ENCODE assay signal across 20 cellular contexts in genomic region chr15:91553455-91553854, GRCh38.
DNase-seq lines count a peak whose midpoint lies in the region; ATAC-seq and TF ChIP-seq lines count a peak whose summit lies in the region.
"Had no signal": no experiment of that assay in that cellular context is flagged by ENCODE, and none has a peak within 500 bp of the region (broad histone marks: within the 10 kb centered on the region; RNA-seq: fewer than 3 reads in every experiment).

No MANE protein-coding gene starts in this region.

- peaks cover 9% of the 10 kb centered on the region; the same call in 2 of the 3 replicates for H3K4me1 Mint-ChIP-seq in GM23338
- H3K4me1 Mint-ChIP-seq: B cell had no signal

- H3K4me2 ChIP-seq in GM23338, result no peak overlapping the region

- H2AFZ ChIP-seq in GM23338, result no peak overlapping the region

- H3K27ac Mint-ChIP-seq in GM23338, result no peak overlapping the region
- H3K27ac Mint-ChIP-seq: B cell; natural killer cell treated with Interleukin-12 subunit alpha and Interleukin-12 subunit beta and Interleukin-15 and Interleukin-18, amount 100 ng/mL, for 72 hours; T-helper 1 cell treated with Interleukin-12 subunit alpha and Interleukin-12 subunit beta and Interleukin-4 antibody, amounts not matched to agents 30 μg/mL and 1 μg/mL, for 36 hours had no signal

- H3K79me2 ChIP-seq in GM23338 (replicated peaks; ENCODE audit: insufficient read depth), result no peaks in the 10 kb centered on the region

- no peaks in the 10 kb centered on the region for H3K9me3 ChIP-seq in lower lobe of right lung
- H3K9me3 ChIP-seq: esophagus squamous epithelium, psoas muscle, stomach had no signal

- H3K36me3 ChIP-seq in lower lobe of right lung (no peaks in the 10 kb centered on the region), GM23338 (ENCODE audit: insufficient read depth) (no peaks in the 10 kb centered on the region)
- H3K36me3 ChIP-seq: esophagus squamous epithelium, stomach had no signal

- ATAC-seq in lower lobe of right lung (peak; percentile 72 to 77), GM23338 (no peak), GM19452 (IDR thresholded peaks at IDR 0.05; ENCODE audit: unreplicated experiment) (no peak)
- ATAC-seq: natural killer cell treated with Interleukin-12 subunit alpha and Interleukin-12 subunit beta and Interleukin-15 and Interleukin-18, amount 100 ng/mL, for 72 hours; psoas muscle had no signal

- no peak overlapping the region for H3K4me3 ChIP-seq in lower lobe of right lung
- no peak overlapping the region for H3K4me3 ChIP-seq in GM23338
- H3K4me3 ChIP-seq: esophagus squamous epithelium, psoas muscle, skin epidermis, stomach had no signal

- no peaks in the 10 kb centered on the region for H3F3A ChIP-seq in GM23338 (replicated peaks; ENCODE audit: low read depth)

- intact Hi-C loops in lower lobe of right lung (cut with DNase I), result no loop called here

- H3K4me1 ChIP-seq in lower lobe of right lung (no peaks in the 10 kb centered on the region), GM23338 (ENCODE audit: insufficient read depth) (no peaks in the 10 kb centered on the region)
- H3K4me1 ChIP-seq: esophagus squamous epithelium, psoas muscle, stomach had no signal

- DNase-seq in NCI-H2227 treated with DMSO at 0.1 percent for 48 hours (lab: John Stamatoyannopoulos, UW) (peak; percentile 73), NCI-H2227 (lab: John Stamatoyannopoulos, UW; ENCODE audit: unreplicated experiment) (no peak), NCI-H1694 (lab: John Stamatoyannopoulos, UW) (peak; percentile 79), NCI-H345 treated with DMSO at 0.1 percent for 48 hours (lab: John Stamatoyannopoulos, UW; ENCODE audit: unreplicated experiment) (peak; percentile 79), lower lobe of right lung (no peak), GM23338 (ENCODE audit: low spot score) (no peak), inferior parietal cortex (ENCODE audit: extremely low spot score) (no peak)
- DNase-seq: activated CD8-positive, alpha-beta memory T cell treated with anti-CD3 and anti-CD28 coated beads, Interleukin-2, amount 50 U/mL, for 48 hours; activated gamma-delta T cell; amniotic stem cell; esophagus squamous epithelium; H9; psoas muscle; stimulated activated CD4-positive, alpha-beta T cell treated with anti-CD3 and anti-CD28 coated beads, Interleukin-4, amount 100 ng/mL, for 1 hour; stomach had no signal

- H3K9me3 Mint-ChIP-seq in GM23338, result no peaks in the 10 kb centered on the region
- H3K9me3 Mint-ChIP-seq: H9; natural killer cell treated with Interleukin-12 subunit alpha and Interleukin-12 subunit beta and Interleukin-15 and Interleukin-18, amount 100 ng/mL, for 72 hours; T-helper 1 cell treated with Interleukin-12 subunit alpha and Interleukin-12 subunit beta and Interleukin-4 antibody, amounts not matched to agents 30 μg/mL and 1 μg/mL, for 36 hours had no signal

- H3K27ac ChIP-seq in lower lobe of right lung (no peak overlapping the region), GM23338 (ENCODE audit: low read depth) (no peak overlapping the region)
- H3K27ac ChIP-seq: esophagus squamous epithelium, psoas muscle, skin epidermis, stomach had no signal

- no peaks in the 10 kb centered on the region for H3K27me3 ChIP-seq in lower lobe of right lung (ENCODE audit: low read depth)
- H3K27me3 ChIP-seq in GM23338 (ENCODE audit: insufficient read depth), result no peaks in the 10 kb centered on the region
- H3K27me3 ChIP-seq: esophagus squamous epithelium, stomach had no signal

- H3K36me3 Mint-ChIP-seq in GM23338 (ENCODE audit: low read depth), result no peaks in the 10 kb centered on the region; the same call in 2 of the 3 replicates
- H3K36me3 Mint-ChIP-seq: natural killer cell treated with Interleukin-12 subunit alpha and Interleukin-12 subunit beta and Interleukin-15 and Interleukin-18, amount 100 ng/mL, for 72 hours had no signal

- no peak overlapping the region for H3K4me3 Mint-ChIP-seq in GM23338
- H3K4me3 Mint-ChIP-seq: B cell; H9; natural killer cell treated with Interleukin-12 subunit alpha and Interleukin-12 subunit beta and Interleukin-15 and Interleukin-18, amount 100 ng/mL, for 72 hours; T-helper 1 cell treated with Interleukin-12 subunit alpha and Interleukin-12 subunit beta and Interleukin-4 antibody, amounts not matched to agents 30 μg/mL and 1 μg/mL, for 36 hours had no signal

- H3K27me3 Mint-ChIP-seq in GM23338 (ENCODE audit: insufficient read depth, low read depth, poor library complexity), result peaks cover 4% of the 10 kb centered on the region
- H3K27me3 Mint-ChIP-seq: B cell had no signal

- H4K20me1 ChIP-seq in GM23338 (replicated peaks; ENCODE audit: insufficient read depth), result no peaks in the 10 kb centered on the region

- no peak for TF ChIP-seq CTCF in lower lobe of right lung (IDR thresholded peaks at IDR 0.05)
- TF ChIP-seq CTCF in GM23338 (conservative IDR thresholded peaks at IDR 0.05; ENCODE audit: low read depth in 2 of 2), result no peak

- H3K9me2 ChIP-seq in GM23338 (ENCODE audit: insufficient read depth), result peaks cover 17% of the 10 kb centered on the region; the same call in 1 of the 2 replicates

TF ChIP-seq in GM23338, 12 proteins besides CTCF, POLR2A, EP300 and RAD21:
- no peak for TF ChIP-seq EZH2phosphoT487 (IDR thresholded peaks at IDR 0.05; ENCODE audit: unreplicated experiment)
- no peak for TF ChIP-seq POLR2AphosphoS5 (IDR thresholded peaks at IDR 0.05; ENCODE audit: low read depth)
- no peak for TF ChIP-seq EZH2 (IDR thresholded peaks at IDR 0.05; ENCODE audit: low read depth, unreplicated experiment)
- no peak for TF ChIP-seq ZNF331 (CRISPR knock-in tag; IDR thresholded peaks at IDR 0.05; ENCODE audit: low read depth)
- no peak for TF ChIP-seq ZNF114 (CRISPR knock-in tag; IDR thresholded peaks at IDR 0.05)
- TF ChIP-seq NANOG (IDR thresholded peaks at IDR 0.05; ENCODE audit: borderline replicate concordance), result no peak
- TF ChIP-seq CREB1 (CRISPR knock-in tag; IDR thresholded peaks at IDR 0.05; ENCODE audit: low read depth), result no peak
- TF ChIP-seq ZNF462 (CRISPR knock-in tag; IDR thresholded peaks at IDR 0.05), result no peak

Comparison
In these comparisons a context has a peak if more than half of its experiments do, and no peak if none do; other contexts are left out.
1. DNase-seq: peak in NCI-H2227 treated with DMSO at 0.1 percent for 48 hours (single experiment), NCI-H1694 (single experiment) and NCI-H345 treated with DMSO at 0.1 percent for 48 hours (single experiment); none in NCI-H2227 (single experiment), lower lobe of right lung (single experiment), GM23338 (single experiment) and inferior parietal cortex (single experiment).
2. ATAC-seq: peak in lower lobe of right lung (2 of 2); none in GM23338 (single experiment) and GM19452 (single experiment).